8 cellular contexts compared by ENCODE assay signal in the genomic region with DNA sequence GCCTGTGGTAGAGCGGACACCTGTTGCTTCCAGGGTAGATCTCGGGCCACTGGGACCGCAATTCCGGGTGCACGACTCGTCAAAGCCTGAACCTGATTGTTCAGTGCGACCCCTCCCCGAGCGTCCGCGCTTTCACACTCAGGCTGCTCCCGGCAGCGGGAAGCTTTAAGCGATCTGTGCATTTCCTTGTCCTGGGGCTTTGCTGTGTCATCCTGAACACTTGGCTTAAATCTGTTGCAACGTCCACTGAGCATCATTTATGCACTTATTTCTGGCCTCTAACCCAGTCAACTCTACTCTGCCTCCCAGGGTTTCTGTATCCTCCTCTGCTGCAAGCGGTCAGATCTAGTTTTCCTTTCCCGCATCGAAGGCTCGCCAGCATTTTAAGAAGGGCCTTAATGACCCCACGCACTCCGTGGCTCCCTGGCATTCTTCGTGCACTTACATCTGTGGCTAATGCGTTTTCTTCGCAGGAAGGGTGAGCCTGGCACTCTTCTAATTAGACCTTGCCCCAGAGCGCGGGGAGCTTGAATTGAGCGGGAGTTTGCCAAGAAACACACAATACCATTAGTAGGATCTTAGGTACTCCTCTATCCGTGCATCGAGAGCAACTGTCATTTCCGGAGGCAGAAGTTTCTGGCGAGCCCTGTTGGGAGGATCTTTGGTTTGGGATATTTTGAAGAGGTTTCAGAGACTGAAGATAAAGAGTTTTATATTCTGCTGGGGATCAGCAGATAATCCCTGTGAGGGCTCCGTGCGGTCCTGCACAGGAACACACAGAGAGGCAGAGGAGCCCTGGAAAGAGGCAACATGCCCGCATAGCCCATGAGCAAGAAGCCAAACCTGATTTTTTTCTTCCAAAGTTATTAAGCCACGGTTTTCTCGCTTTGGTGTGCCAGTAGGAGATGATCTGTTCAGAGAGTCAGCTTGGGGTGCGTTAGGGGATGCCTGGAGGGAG. TPM values are rescaled to one million over a fixed set of nuclear protein-coding genes. Genes with fewer than 3 reads are reported as not detected.
A peak's percentile ranks its signal among the peaks of the same experiment; 100 is the strongest.
DNase-seq lines count a peak whose midpoint lies in the region; ATAC-seq lines count a peak whose summit lies in the region.

No MANE protein-coding gene starts in this region.

- peaks cover 17% of the 10 kb centered on the region for H3K4me1 Mint-ChIP-seq in T-helper 1 cell treated with Interleukin-12 subunit alpha and Interleukin-12 subunit beta and Interleukin-4 antibody, amounts not matched to agents 30 μg/mL and 1 μg/mL, for 36 hours (ENCODE audit: low read depth)
- peaks cover 13% of the 10 kb centered on the region for H3K4me1 Mint-ChIP-seq in activated CD8-positive, alpha-beta T cell treated with anti-CD3 and anti-CD28 coated beads, Interleukin-2, amount 10 ng/mL, durations not matched to agents 7 days and 5 days (ENCODE audit: low read depth)

- CTCF ChIA-PET in activated CD8-positive, alpha-beta T cell treated with anti-CD3 and anti-CD28 coated beads, Interleukin-2, amount 10 ng/mL, durations not matched to agents 7 days and 5 days (lab: Charles Lee), result interaction anchor here (1.0 kb wide), 1 partner anchor 97 kb away, joined by 3 read pairs; no protein-coding TSS in a partner anchor

- no peaks in the 10 kb centered on the region for H3K9me3 Mint-ChIP-seq in T-helper 1 cell treated with Interleukin-12 subunit alpha and Interleukin-12 subunit beta and Interleukin-4 antibody, amounts not matched to agents 30 μg/mL and 1 μg/mL, for 36 hours
- no peaks in the 10 kb centered on the region for H3K9me3 Mint-ChIP-seq in activated CD8-positive, alpha-beta T cell treated with anti-CD3 and anti-CD28 coated beads, Interleukin-2, amount 10 ng/mL, durations not matched to agents 7 days and 5 days (ENCODE audit: insufficient read depth)

- DNase-seq in T-helper 1 cell (no peak), left cardiac atrium (peak; percentile 15), retina (peak; percentile 76), NCI-H1048 (lab: John Stamatoyannopoulos, UW) (no peak), HuH-7.5 (ENCODE audit: low spot score) (no peak), NCI-H1436 (lab: John Stamatoyannopoulos, UW) (no peak)
- no peak for DNase-seq in activated CD8-positive, alpha-beta T cell treated with anti-CD3 and anti-CD28 coated beads, Interleukin-2, amount 10 ng/mL, durations not matched to agents 7 days and 5 days

- H3K36me3 Mint-ChIP-seq in T-helper 1 cell treated with Interleukin-12 subunit alpha and Interleukin-12 subunit beta and Interleukin-4 antibody, amounts not matched to agents 30 μg/mL and 1 μg/mL, for 36 hours (ENCODE audit: low read depth), result no peaks in the 10 kb centered on the region
- no peaks in the 10 kb centered on the region for H3K36me3 Mint-ChIP-seq in activated CD8-positive, alpha-beta T cell treated with anti-CD3 and anti-CD28 coated beads, Interleukin-2, amount 10 ng/mL, durations not matched to agents 7 days and 5 days (ENCODE audit: low read depth)

- peaks cover 36% of the 10 kb centered on the region for H3K27me3 Mint-ChIP-seq in T-helper 1 cell treated with Interleukin-12 subunit alpha and Interleukin-12 subunit beta and Interleukin-4 antibody, amounts not matched to agents 30 μg/mL and 1 μg/mL, for 36 hours (ENCODE audit: low read depth)
- peaks cover 48% of the 10 kb centered on the region for H3K27me3 Mint-ChIP-seq in activated CD8-positive, alpha-beta T cell treated with anti-CD3 and anti-CD28 coated beads, Interleukin-2, amount 10 ng/mL, durations not matched to agents 7 days and 5 days (ENCODE audit: low read depth)

- ATAC-seq in activated CD8-positive, alpha-beta T cell treated with anti-CD3 and anti-CD28 coated beads, Interleukin-2, amount 10 ng/mL, durations not matched to agents 7 days and 5 days, result peak; percentile 24
- peak; percentile 14 to 47 for ATAC-seq in left cardiac atrium

- intact Hi-C loops in left cardiac atrium (cut with DNase I), result no loop called here

- no peak overlapping the region for H3K27ac Mint-ChIP-seq in T-helper 1 cell treated with Interleukin-12 subunit alpha and Interleukin-12 subunit beta and Interleukin-4 antibody, amounts not matched to agents 30 μg/mL and 1 μg/mL, for 36 hours
- H3K27ac Mint-ChIP-seq in activated CD8-positive, alpha-beta T cell treated with anti-CD3 and anti-CD28 coated beads, Interleukin-2, amount 10 ng/mL, durations not matched to agents 7 days and 5 days, result no peak overlapping the region

- POLR2A ChIA-PET in activated CD8-positive, alpha-beta T cell treated with anti-CD3 and anti-CD28 coated beads, Interleukin-2, amount 10 ng/mL, durations not matched to agents 7 days and 5 days (lab: Charles Lee), result no interaction called here

- H3K4me3 Mint-ChIP-seq in T-helper 1 cell treated with Interleukin-12 subunit alpha and Interleukin-12 subunit beta and Interleukin-4 antibody, amounts not matched to agents 30 μg/mL and 1 μg/mL, for 36 hours, result peak overlapping the region; percentile 82
- H3K4me3 Mint-ChIP-seq in activated CD8-positive, alpha-beta T cell treated with anti-CD3 and anti-CD28 coated beads, Interleukin-2, amount 10 ng/mL, durations not matched to agents 7 days and 5 days, result peak overlapping the region; percentile 64

RNA-seq across cellular contexts. Expression of a gene that starts 0.7 kb away (rescaled TPM):
- not detected for total RNA-seq in activated CD8-positive, alpha-beta T cell treated with anti-CD3 and anti-CD28 coated beads, Interleukin-2, amount 10 ng/mL, durations not matched to agents 7 days and 5 days
- 1 to 10 TPM; 6.1 to 8.5 TPM for total RNA-seq in left cardiac atrium

Comparison
In these comparisons a context has a peak if more than half of its experiments do, and no peak if none do; other contexts are left out.
1. DNase-seq: peak in left cardiac atrium (single experiment) and retina (single experiment); none in T-helper 1 cell (0 of 5), activated CD8-positive, alpha-beta T cell treated with anti-CD3 and anti-CD28 coated beads, Interleukin-2, amount 10 ng/mL, durations not matched to agents 7 days and 5 days (single experiment), NCI-H1048 (single experiment), HuH-7.5 (single experiment) and NCI-H1436 (single experiment).
2. RNA of a gene that starts 0.7 kb away (total RNA-seq): 6.1 to 8.5 TPM in left cardiac atrium; not detected in activated CD8-positive, alpha-beta T cell treated with anti-CD3 and anti-CD28 coated beads, Interleukin-2, amount 10 ng/mL, durations not matched to agents 7 days and 5 days; every median in the first group is over 4 times any median in the second.